Comparison of ENCODE assay signal across 20 cellular contexts in the genomic region with DNA sequence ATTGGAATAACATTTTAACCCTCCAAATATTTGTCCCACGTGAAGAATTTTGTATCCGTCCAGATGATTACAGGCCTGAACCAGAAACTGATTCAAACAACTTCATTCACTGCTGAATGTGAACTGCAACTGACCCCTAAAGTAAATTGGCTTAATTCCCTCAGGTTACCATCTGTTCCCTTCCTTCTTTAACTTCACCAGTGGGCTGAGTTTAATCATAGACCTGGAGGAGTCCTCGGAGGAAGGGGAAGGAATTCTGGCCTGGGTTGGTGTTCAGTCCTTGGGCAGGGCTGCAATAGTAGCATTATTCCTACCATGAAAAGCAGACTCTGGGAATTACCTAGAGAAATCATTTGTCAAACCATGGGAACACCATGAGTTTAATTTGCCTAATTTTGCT. TPM values are rescaled to one million over a fixed set of nuclear protein-coding genes. Genes with fewer than 3 reads are reported as not detected.
DNase-seq lines count a peak whose midpoint lies in the region; TF ChIP-seq lines count a peak whose summit lies in the region.
"Had no signal": no experiment of that assay in that cellular context is flagged by ENCODE, and none has a peak within 500 bp of the region (broad histone marks: within the 10 kb centered on the region; RNA-seq: fewer than 3 reads in every experiment).

No MANE protein-coding gene starts in this region.

- no peak overlapping the region for H3K27ac Mint-ChIP-seq in Calu3 (ENCODE audit: unreplicated experiment)
- H3K27ac Mint-ChIP-seq in activated naive CD8-positive, alpha-beta T cell treated with anti-CD3 and anti-CD28 coated beads for 36 hours, result no peak overlapping the region
- H3K27ac Mint-ChIP-seq: B cell; CD8-positive, alpha-beta T cell; GM23338; HFFc6 had no signal

- no TSS peak for BruUV-seq in Calu3 (replicated peaks; lab: Mats Ljungman, UMichigan)

- TF ChIP-seq CTCF in Calu3 (IDR thresholded peaks at IDR 0.05; ENCODE audit: unreplicated experiment), result no peak

- no peak overlapping the region for H3K4me3 Mint-ChIP-seq in Calu3 (ENCODE audit: low read depth, unreplicated experiment)
- H3K4me3 Mint-ChIP-seq in activated naive CD8-positive, alpha-beta T cell treated with anti-CD3 and anti-CD28 coated beads for 36 hours, result no peak overlapping the region
- H3K4me3 Mint-ChIP-seq: B cell; CD8-positive, alpha-beta T cell; GM23338; HFFc6 had no signal

- CTCF ChIA-PET in Calu3 (lab: Charles Lee), result no interaction called here

- peaks cover 14% of the 10 kb centered on the region for H3K27me3 Mint-ChIP-seq in Calu3 (ENCODE audit: unreplicated experiment)
- peaks cover 9% of the 10 kb centered on the region for H3K27me3 Mint-ChIP-seq in activated naive CD8-positive, alpha-beta T cell treated with anti-CD3 and anti-CD28 coated beads for 36 hours

- intact Hi-C loops in Calu3 (cut with micrococcal nuclease; ENCODE audit: unreplicated experiment), result no loop called here

- H3K4me1 Mint-ChIP-seq in Calu3 (ENCODE audit: low read depth, unreplicated experiment), result peaks cover 9% of the 10 kb centered on the region
- no peaks in the 10 kb centered on the region for H3K4me1 Mint-ChIP-seq in activated naive CD8-positive, alpha-beta T cell treated with anti-CD3 and anti-CD28 coated beads for 36 hours

- H3K9me3 Mint-ChIP-seq in Calu3 (ENCODE audit: low read depth, unreplicated experiment), result no peaks in the 10 kb centered on the region
- H3K9me3 Mint-ChIP-seq in activated naive CD8-positive, alpha-beta T cell treated with anti-CD3 and anti-CD28 coated beads for 36 hours, result no peaks in the 10 kb centered on the region
- H3K9me3 Mint-ChIP-seq: CD8-positive, alpha-beta T cell; GM23338; HFFc6 had no signal

- no peaks in the 10 kb centered on the region for H3K36me3 Mint-ChIP-seq in Calu3 (ENCODE audit: insufficient read depth, unreplicated experiment)
- H3K36me3 Mint-ChIP-seq in activated naive CD8-positive, alpha-beta T cell treated with anti-CD3 and anti-CD28 coated beads for 36 hours, result no peaks in the 10 kb centered on the region
- H3K36me3 Mint-ChIP-seq: CD8-positive, alpha-beta T cell had no signal

- peak; percentile 83 for DNase-seq in NCI-H2171 treated with DMSO at 0.1 percent for 48 hours (lab: John Stamatoyannopoulos, UW)
- DNase-seq in NCI-H82 treated with DMSO at 0.1 percent for 48 hours (lab: John Stamatoyannopoulos, UW; ENCODE audit: unreplicated experiment), result peak; percentile 98
- peak; percentile 8 for DNase-seq in myocyte (ENCODE audit: low read depth)
- no peak for DNase-seq in inferior parietal cortex (ENCODE audit: extremely low spot score)
- no peak for DNase-seq in stimulated activated CD4-positive, alpha-beta T cell treated with anti-CD3 and anti-CD28 coated beads, Interleukin-4, amount 100 ng/mL, for 1 hour
- DNase-seq in Calu3, result no peak
- DNase-seq in activated naive CD8-positive, alpha-beta T cell treated with anti-CD3 and anti-CD28 coated beads for 36 hours, result no peak
- DNase-seq: CD8-positive, alpha-beta T cell; DMS53; HFFc6; KG1; MG63; NCI-H2029; NCI-H2227 treated with DMSO at 0.1 percent for 48 hours; NCI-H510A; NCI-H774; PC-9; Right ventricle myocardium superior had no signal

RNA-seq across cellular contexts. Expression of a gene that starts 12.3 kb away (rescaled TPM):
- total RNA-seq in myocyte (21.5 and 30.6 TPM in 2 replicates), Calu3 (2022) (15.0 and 15.3 TPM in 2 replicates)
- polyA plus RNA-seq in myocyte (2012), result 10.4 TPM
- 1 to 10 TPM; 5.6 to 5.7 TPM for total RNA-seq in activated naive CD8-positive, alpha-beta T cell treated with anti-CD3 and anti-CD28 coated beads for 36 hours

Comparison
In these comparisons a context has a peak if more than half of its experiments do, and no peak if none do; other contexts are left out.
1. DNase-seq: peak in NCI-H2171 treated with DMSO at 0.1 percent for 48 hours (single experiment), NCI-H82 treated with DMSO at 0.1 percent for 48 hours (single experiment) and myocyte (single experiment); none in inferior parietal cortex (single experiment), stimulated activated CD4-positive, alpha-beta T cell treated with anti-CD3 and anti-CD28 coated beads, Interleukin-4, amount 100 ng/mL, for 1 hour (single experiment), Calu3 (single experiment) and activated naive CD8-positive, alpha-beta T cell treated with anti-CD3 and anti-CD28 coated beads for 36 hours (single experiment).